Comparison of ENCODE assay signal across 15 cellular contexts in the genomic region with DNA sequence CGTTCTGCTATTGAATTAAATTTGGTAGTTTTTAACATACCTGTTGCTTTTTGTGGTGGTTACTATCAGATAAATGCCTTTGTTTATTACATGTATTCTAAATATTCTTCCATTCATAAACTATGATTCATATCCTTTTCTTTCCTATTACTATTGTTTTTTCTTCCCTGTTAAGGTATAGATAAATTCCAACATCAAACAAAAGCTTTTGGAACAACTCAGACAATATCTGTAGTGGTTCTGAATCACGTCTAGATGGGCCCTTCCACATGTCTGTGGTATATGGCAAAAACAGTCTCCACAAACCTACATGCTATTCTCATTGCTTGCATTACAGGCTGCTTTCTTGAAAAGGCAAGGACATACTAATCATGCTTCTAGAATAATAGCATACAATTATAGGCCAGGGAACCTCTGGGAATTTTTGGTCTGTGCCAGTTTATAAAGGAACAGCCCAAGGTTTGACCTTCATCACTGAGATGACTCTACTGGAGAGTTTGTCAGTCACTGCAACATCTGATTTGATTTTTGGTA.
"Had no signal": no experiment of that assay in that cellular context is flagged by ENCODE, and none has a peak within 500 bp of the region (broad histone marks: within the 10 kb centered on the region; RNA-seq: fewer than 3 reads in every experiment).

No MANE protein-coding gene starts in this region.

- DNase-seq: activated CD4-positive, alpha-beta memory T cell treated with anti-CD3 and anti-CD28 coated beads, Interleukin-2, amount 10 ng/mL, durations not matched to agents 7 days and 5 days; activated CD8-positive, alpha-beta memory T cell treated with anti-CD3 and anti-CD28 coated beads, Interleukin-2, amount 50 U/mL, for 48 hours; activated naive CD4-positive, alpha-beta T cell; caudate nucleus; effector memory CD8-positive, alpha-beta T cell; erythroblast; mucosa of descending colon; natural killer cell; posterior cingulate gyrus; right cardiac atrium; T-cell had no signal

- H3K36me3 ChIP-seq: tibial nerve had no signal

- H3K27ac ChIP-seq: coronary artery, tibial nerve, VCaP had no signal

- H3K9me3 ChIP-seq: mucosa of descending colon, tibial nerve had no signal

- ATAC-seq: effector memory CD8-positive, alpha-beta T cell; mucosa of descending colon; natural killer cell; right cardiac atrium; stimulated activated effector memory CD8-positive, alpha-beta T cell treated with anti-CD3 and anti-CD28 coated beads, Interleukin-12 subunit alpha, Interleukin-12 subunit beta, amount 100 ng/mL, for 72 hours; T-cell had no signal

- H3K4me3 ChIP-seq: coronary artery, mucosa of descending colon, tibial nerve had no signal

- H3K27me3 ChIP-seq: tibial nerve had no signal
